Comparison of ENCODE assay signal across 25 cellular contexts in genomic region chr11:134920851-134921608, GRCh38.
"Had no signal": no experiment of that assay in that cellular context is flagged by ENCODE, and none has a peak within 500 bp of the region (broad histone marks: within the 10 kb centered on the region; RNA-seq: fewer than 3 reads in every experiment).

No MANE protein-coding gene starts in this region.

- ATAC-seq: natural killer cell; pancreas; right cardiac atrium; sciatic nerve; stimulated activated naive B cell treated with anti-CD40 and anti-IgM and Interleukin-4, amounts not matched to agents 10 μg/mL and 1 μg/mL and 100 μg/mL, for 72 hours; stimulated activated naive CD8-positive, alpha-beta T cell treated with anti-CD3 and anti-CD28 coated beads, Interleukin-15, Interleukin-2, amounts not matched to agents 100 U/mL and 50 U/mL, for 24 hours had no signal

- H3K9me3 Mint-ChIP-seq: mesothelial cell of epicardium had no signal

- H3K27ac Mint-ChIP-seq: mesothelial cell of epicardium; naive B cell; natural killer cell; stimulated activated naive B cell treated with anti-CD40 and anti-IgM and Interleukin-4, amounts not matched to agents 10 μg/mL and 1 μg/mL and 100 μg/mL, for 72 hours had no signal

- H3K4me1 Mint-ChIP-seq: naive B cell; natural killer cell; stimulated activated naive B cell treated with anti-CD40 and anti-IgM and Interleukin-4, amounts not matched to agents 10 μg/mL and 1 μg/mL and 100 μg/mL, for 72 hours had no signal

- H3K27ac ChIP-seq: left ventricle myocardium inferior, pancreas, prostate gland, skin epidermis, stomach, thoracic aorta, tibial artery, vagina had no signal

- H3K4me3 ChIP-seq: left ventricle myocardium inferior, lung, pancreas, prostate gland, skin epidermis, stomach, thoracic aorta, tibial artery, vagina had no signal

- H3K4me3 Mint-ChIP-seq: mesothelial cell of epicardium; naive B cell; natural killer cell; stimulated activated naive B cell treated with anti-CD40 and anti-IgM and Interleukin-4, amounts not matched to agents 10 μg/mL and 1 μg/mL and 100 μg/mL, for 72 hours had no signal

- H3K27me3 ChIP-seq: tibial artery, vagina had no signal

- DNase-seq: islet precursor cell; left ventricle myocardium inferior; mesendoderm; naive B cell; natural killer cell; pancreas; posterior cingulate gyrus; retina; right cardiac atrium; stimulated activated CD4-positive, alpha-beta T cell treated with anti-CD3 and anti-CD28 coated beads, Interleukin-12 subunit alpha, Interleukin-12 subunit beta, amount 100 ng/mL, for 4 hours; stimulated activated CD4-positive, alpha-beta T cell treated with anti-CD3 and anti-CD28 coated beads, Interleukin-15, amount 100 ng/mL, for 24 hours; stimulated activated CD4-positive, alpha-beta T cell treated with anti-CD3 and anti-CD28 coated beads, Interleukin-2, amount 100 ng/mL, for 24 hours; stimulated activated CD4-positive, alpha-beta T cell treated with anti-CD3 and anti-CD28 coated beads, Interleukin-4, amount 100 ng/mL, for 1 hour; stimulated activated naive B cell treated with anti-CD40 and anti-IgM and Interleukin-4, amounts not matched to agents 10 μg/mL and 1 μg/mL and 100 μg/mL, for 72 hours; stimulated activated naive CD8-positive, alpha-beta T cell treated with anti-CD3 and anti-CD28 coated beads, Interleukin-15, Interleukin-2, amounts not matched to agents 100 U/mL and 50 U/mL, for 24 hours; stomach; tibial artery; trophoblast cell had no signal

- H3K4me1 ChIP-seq: left ventricle myocardium inferior, pancreas, prostate gland, stomach, vagina had no signal

- H3K9me3 ChIP-seq: left ventricle myocardium inferior, pancreas, prostate gland, stomach, thoracic aorta, tibial artery, vagina had no signal

- H3K36me3 Mint-ChIP-seq: mesothelial cell of epicardium; naive B cell; natural killer cell; stimulated activated naive B cell treated with anti-CD40 and anti-IgM and Interleukin-4, amounts not matched to agents 10 μg/mL and 1 μg/mL and 100 μg/mL, for 72 hours had no signal

- H3K36me3 ChIP-seq: left ventricle myocardium inferior, pancreas, prostate gland, stomach, thoracic aorta, tibial artery, vagina had no signal
